In the genomic region with DNA sequence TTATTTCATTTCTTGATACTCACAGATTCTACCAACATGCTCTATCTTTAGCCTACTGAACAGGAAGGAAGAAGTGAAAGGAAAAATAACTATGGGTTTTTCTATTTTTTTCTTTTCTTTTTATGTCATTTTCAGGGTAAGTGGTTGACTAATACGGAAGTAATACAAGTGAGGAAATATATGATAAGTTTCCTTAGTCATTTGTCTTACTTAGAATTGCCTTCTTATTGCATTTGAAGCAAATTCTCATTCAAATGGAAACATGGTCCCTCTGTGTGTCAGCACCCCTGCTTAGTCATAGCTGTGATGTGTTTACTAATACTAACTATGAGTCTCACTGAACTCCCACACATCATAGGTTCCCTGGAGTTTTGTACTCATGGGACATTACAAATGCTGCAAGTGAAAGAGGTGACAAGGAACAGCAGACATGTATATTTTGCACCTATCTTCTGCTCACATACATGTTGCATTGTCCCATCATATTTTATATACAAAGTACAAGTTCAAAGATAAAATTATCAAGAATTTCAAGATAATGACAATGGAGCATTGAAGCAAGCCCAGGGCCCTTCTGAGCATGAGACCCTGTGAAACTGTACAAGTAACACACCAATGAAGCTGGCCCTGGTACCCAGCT, we compare ENCODE assay signal across 9 cellular contexts.
DNase-seq lines count a peak whose midpoint lies in the region; ATAC-seq, FAIRE-seq and TF ChIP-seq lines count a peak whose summit lies in the region.
"Had no signal": no experiment of that assay in that cellular context is flagged by ENCODE, and none has a peak within 500 bp of the region (broad histone marks: within the 10 kb centered on the region; RNA-seq: fewer than 3 reads in every experiment).

No MANE protein-coding gene starts in this region.

- DNase-seq in activated naive CD4-positive, alpha-beta T cell treated with Interleukin-2 at 50 U/mL for 16 hours: peak; percentile 30
- DNase-seq in activated naive CD4-positive, alpha-beta T cell (lab: John Stamatoyannopoulos, UW): no peak
- peak; percentile 12 for DNase-seq in KBM-7
- DNase-seq in astrocyte (ENCODE audit: low read depth): peak; percentile 65
- DNase-seq in stimulated activated naive CD8-positive, alpha-beta T cell treated with anti-CD3 and anti-CD28 coated beads, Interleukin-15, amount 100 ng/mL, for 72 hours: peak; percentile 20 to 63
- no peak for DNase-seq in COR-L47 (lab: John Stamatoyannopoulos, UW)
- DNase-seq in activated effector memory CD4-positive, alpha-beta T cell treated with anti-CD3 and anti-CD28 coated beads, Interleukin-2, amount 50 U/mL, for 16 hours: no peak
- no peak for DNase-seq in NCI-H2171 treated with DMSO at 0.1 percent for 48 hours (lab: John Stamatoyannopoulos, UW)
- DNase-seq: effector memory CD8-positive, alpha-beta T cell had no signal

- TF ChIP-seq CTCF in astrocyte (IDR thresholded peaks at IDR 0.05; ENCODE audit: insufficient read depth, low read depth, low read length): no peak

- H3K4me1 Mint-ChIP-seq in astrocyte (ENCODE audit: low read depth, unreplicated experiment): no peaks in the 10 kb centered on the region
- peaks cover 35% of the 10 kb centered on the region for H3K4me1 Mint-ChIP-seq in stimulated activated naive CD8-positive, alpha-beta T cell treated with anti-CD3 and anti-CD28 coated beads, Interleukin-15, amount 100 ng/mL, for 72 hours

- H3K36me3 ChIP-seq in astrocyte (ENCODE audit: insufficient read depth, low read length): no peaks in the 10 kb centered on the region

- H2AFZ ChIP-seq in astrocyte (ENCODE audit: low read depth, low read length): no peak overlapping the region

- H3K4me3 Mint-ChIP-seq in astrocyte (ENCODE audit: unreplicated experiment): no peak overlapping the region
- peak overlapping the region; percentile 66 to 74 for H3K4me3 Mint-ChIP-seq in stimulated activated naive CD8-positive, alpha-beta T cell treated with anti-CD3 and anti-CD28 coated beads, Interleukin-15, amount 100 ng/mL, for 72 hours
- H3K4me3 Mint-ChIP-seq: effector memory CD8-positive, alpha-beta T cell had no signal

- H3K4me3 ChIP-seq in astrocyte (ENCODE audit: insufficient read depth, low read depth, low read length): no peak overlapping the region

- H3K79me2 ChIP-seq in astrocyte (ENCODE audit: insufficient read depth, low read length): no peaks in the 10 kb centered on the region

- H3K9me3 ChIP-seq in astrocyte (ENCODE audit: insufficient read depth, low read depth, low read length): no peaks in the 10 kb centered on the region

- H4K20me1 ChIP-seq in astrocyte (ENCODE audit: insufficient read depth, low read length): no peaks in the 10 kb centered on the region

- no peak for FAIRE-seq in astrocyte (lab: Jason Lieb, UNC)

- in situ Hi-C loops in KBM-7 (cut with MboI; ENCODE audit: low pct_unique_long_range_greater_than_20kb, low sequenced_read_pairs): no loop called here

- no peaks in the 10 kb centered on the region for H3K27me3 Mint-ChIP-seq in astrocyte (ENCODE audit: low read depth, unreplicated experiment)
- H3K27me3 Mint-ChIP-seq in stimulated activated naive CD8-positive, alpha-beta T cell treated with anti-CD3 and anti-CD28 coated beads, Interleukin-15, amount 100 ng/mL, for 72 hours: no peaks in the 10 kb centered on the region

- H3K4me2 ChIP-seq in astrocyte (ENCODE audit: low read length): no peak overlapping the region

- H3K27ac Mint-ChIP-seq in astrocyte (ENCODE audit: unreplicated experiment): no peak overlapping the region
- peak overlapping the region; percentile 97 to 98 for H3K27ac Mint-ChIP-seq in stimulated activated naive CD8-positive, alpha-beta T cell treated with anti-CD3 and anti-CD28 coated beads, Interleukin-15, amount 100 ng/mL, for 72 hours
- H3K27ac Mint-ChIP-seq: effector memory CD8-positive, alpha-beta T cell had no signal

- H3K9ac ChIP-seq in astrocyte (ENCODE audit: low read length): no peak overlapping the region

- peaks cover 1% of the 10 kb centered on the region for H3K36me3 Mint-ChIP-seq in astrocyte (ENCODE audit: low read depth, unreplicated experiment)

- ATAC-seq in stimulated activated naive CD8-positive, alpha-beta T cell treated with anti-CD3 and anti-CD28 coated beads, Interleukin-15, amount 100 ng/mL, for 72 hours: peak; percentile 97
- ATAC-seq: effector memory CD8-positive, alpha-beta T cell had no signal

- H3K4me1 ChIP-seq in astrocyte (ENCODE audit: insufficient read depth, low read length): no peaks in the 10 kb centered on the region

- H3K27me3 ChIP-seq in astrocyte (ENCODE audit: insufficient read depth, low read length): no peaks in the 10 kb centered on the region

- H3K9me3 Mint-ChIP-seq in astrocyte (ENCODE audit: unreplicated experiment): peaks cover 9% of the 10 kb centered on the region
- peaks cover 17 to 22% of the 10 kb centered on the region in 2 donors for H3K9me3 Mint-ChIP-seq in stimulated activated naive CD8-positive, alpha-beta T cell treated with anti-CD3 and anti-CD28 coated beads, Interleukin-15, amount 100 ng/mL, for 72 hours
- H3K9me3 Mint-ChIP-seq: effector memory CD8-positive, alpha-beta T cell had no signal

- H3K27ac ChIP-seq in astrocyte (ENCODE audit: low read depth, low read length): no peak overlapping the region

Comparison
In these comparisons a context has a peak if more than half of its experiments do, and no peak if none do; other contexts are left out.
1. DNase-seq: peak in activated naive CD4-positive, alpha-beta T cell treated with Interleukin-2 at 50 U/mL for 16 hours (single experiment), KBM-7 (single experiment), astrocyte (single experiment) and stimulated activated naive CD8-positive, alpha-beta T cell treated with anti-CD3 and anti-CD28 coated beads, Interleukin-15, amount 100 ng/mL, for 72 hours (2 of 2); none in activated naive CD4-positive, alpha-beta T cell (0 of 4), COR-L47 (single experiment), activated effector memory CD4-positive, alpha-beta T cell treated with anti-CD3 and anti-CD28 coated beads, Interleukin-2, amount 50 U/mL, for 16 hours (single experiment) and NCI-H2171 treated with DMSO at 0.1 percent for 48 hours (single experiment).